Comparison of ENCODE assay signal across 1 cellular context in genomic region chr17:66255112-66255511, GRCh38.
TF ChIP-seq lines count a peak whose summit lies in the region.

No MANE protein-coding gene starts in this region.

TF ChIP-seq in HepG2, 621 proteins besides CTCF, POLR2A, EP300 and RAD21 (continued from another document):
- TF ChIP-seq ARID5B (CRISPR knock-in tag; IDR thresholded peaks at IDR 0.05) (peak; percentile 57; the same call in 1 of the 2 replicates), CERS6 (CRISPR knock-in tag; IDR thresholded peaks at IDR 0.05) (no peak), ZNF335 (CRISPR knock-in tag; IDR thresholded peaks at IDR 0.05) (peak; percentile 59; the same call in 1 of the 2 replicates), ZSCAN9 (CRISPR knock-in tag; IDR thresholded peaks at IDR 0.05; ENCODE audit: borderline replicate concordance) (0 out of 2 replicates have a peak, but pooled peaks have one; percentile 57), ZMYM4 (CRISPR knock-in tag; IDR thresholded peaks at IDR 0.05) (peak; percentile 23; the same call in 1 of the 2 replicates), RFXANK (CRISPR knock-in tag; IDR thresholded peaks at IDR 0.05) (no peak), SOX13 (IDR thresholded peaks at IDR 0.05) (no peak), SOX13 (CRISPR knock-in tag; conservative IDR thresholded peaks at IDR 0.05 in 1 of 2, IDR thresholded peaks at IDR 0.05 in 1 of 2) (peak in 1 of 2 experiments; percentile 39; a peak in 1 of 4 replicates), KLF16 (CRISPR knock-in tag; IDR thresholded peaks at IDR 0.05) (peak in 1 of 2 experiments; percentile 37; a peak in 1 of 4 replicates), CCAR2 (optimal IDR thresholded peaks at IDR 0.05; ENCODE audit: low read depth, low read length) (no peak), LCORL (IDR thresholded peaks at IDR 0.05) (no peak), LCORL (CRISPR knock-in tag; IDR thresholded peaks at IDR 0.05) (0 out of 2 replicates have a peak, but pooled peaks have one; percentile 47), ZNF772 (CRISPR knock-in tag; IDR thresholded peaks at IDR 0.05) (no peak), MBNL3 (CRISPR knock-in tag; conservative IDR thresholded peaks at IDR 0.05) (no peak), ZNF121 (CRISPR knock-in tag; IDR thresholded peaks at IDR 0.05) (no peak), RORA (CRISPR knock-in tag; IDR thresholded peaks at IDR 0.05) (no peak), ZNF205 (CRISPR knock-in tag; IDR thresholded peaks at IDR 0.05) (no peak), ZBTB43 (CRISPR knock-in tag; conservative IDR thresholded peaks at IDR 0.05) (0 out of 2 replicates have a peak, but pooled peaks have one; percentile 29), SATB2 (CRISPR knock-in tag; IDR thresholded peaks at IDR 0.05) (no peak)
- TF ChIP-seq, protein P1, sequence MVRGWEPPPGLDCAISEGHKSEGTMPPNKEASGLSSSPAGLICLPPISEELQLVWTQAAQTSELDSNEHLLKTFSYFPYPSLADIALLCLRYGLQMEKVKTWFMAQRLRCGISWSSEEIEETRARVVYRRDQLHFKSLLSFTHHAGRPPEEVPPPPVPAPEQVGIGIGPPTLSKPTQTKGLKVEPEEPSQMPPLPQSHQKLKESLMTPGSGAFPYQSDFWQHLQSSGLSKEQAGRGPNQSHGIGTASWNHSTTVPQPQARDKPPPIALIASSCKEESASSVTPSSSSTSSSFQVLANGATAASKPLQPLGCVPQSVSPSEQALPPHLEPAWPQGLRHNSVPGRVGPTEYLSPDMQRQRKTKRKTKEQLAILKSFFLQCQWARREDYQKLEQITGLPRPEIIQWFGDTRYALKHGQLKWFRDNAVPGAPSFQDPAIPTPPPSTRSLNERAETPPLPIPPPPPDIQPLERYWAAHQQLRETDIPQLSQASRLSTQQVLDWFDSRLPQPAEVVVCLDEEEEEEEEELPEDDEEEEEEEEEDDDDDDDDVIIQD (CRISPR knock-in tag; IDR thresholded peaks at IDR 0.05; ENCODE audit: low read depth), result peak; percentile 50; the same call in 1 of the 2 replicates
- TF ChIP-seq, protein P2, sequence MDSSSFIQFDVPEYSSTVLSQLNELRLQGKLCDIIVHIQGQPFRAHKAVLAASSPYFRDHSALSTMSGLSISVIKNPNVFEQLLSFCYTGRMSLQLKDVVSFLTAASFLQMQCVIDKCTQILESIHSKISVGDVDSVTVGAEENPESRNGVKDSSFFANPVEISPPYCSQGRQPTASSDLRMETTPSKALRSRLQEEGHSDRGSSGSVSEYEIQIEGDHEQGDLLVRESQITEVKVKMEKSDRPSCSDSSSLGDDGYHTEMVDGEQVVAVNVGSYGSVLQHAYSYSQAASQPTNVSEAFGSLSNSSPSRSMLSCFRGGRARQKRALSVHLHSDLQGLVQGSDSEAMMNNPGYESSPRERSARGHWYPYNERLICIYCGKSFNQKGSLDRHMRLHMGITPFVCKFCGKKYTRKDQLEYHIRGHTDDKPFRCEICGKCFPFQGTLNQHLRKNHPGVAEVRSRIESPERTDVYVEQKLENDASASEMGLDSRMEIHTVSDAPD (CRISPR knock-in tag; IDR thresholded peaks at IDR 0.05), result 0 out of 2 replicates have a peak, but pooled peaks have one; percentile 29
- TF ChIP-seq, protein P3, sequence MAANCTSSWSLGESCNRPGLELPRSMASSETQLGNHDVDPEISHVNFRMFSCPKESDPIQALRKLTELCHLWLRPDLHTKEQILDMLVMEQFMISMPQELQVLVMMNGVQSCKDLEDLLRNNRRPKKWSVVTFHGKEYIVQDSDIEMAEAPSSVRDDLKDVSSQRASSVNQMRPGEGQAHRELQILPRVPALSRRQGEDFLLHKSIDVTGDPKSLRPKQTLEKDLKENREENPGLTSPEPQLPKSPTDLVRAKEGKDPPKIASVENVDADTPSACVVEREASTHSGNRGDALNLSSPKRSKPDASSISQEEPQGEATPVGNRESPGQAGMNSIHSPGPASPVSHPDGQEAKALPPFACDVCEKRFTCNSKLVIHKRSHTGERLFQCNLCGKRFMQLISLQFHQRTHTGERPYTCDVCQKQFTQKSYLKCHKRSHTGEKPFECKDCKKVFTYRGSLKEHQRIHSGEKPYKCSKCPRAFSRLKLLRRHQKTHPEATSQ (CRISPR knock-in tag; IDR thresholded peaks at IDR 0.05; ENCODE audit: borderline replicate concordance), result peak; percentile 16; the same call in 1 of the 2 replicates
- TF ChIP-seq, protein P4, sequence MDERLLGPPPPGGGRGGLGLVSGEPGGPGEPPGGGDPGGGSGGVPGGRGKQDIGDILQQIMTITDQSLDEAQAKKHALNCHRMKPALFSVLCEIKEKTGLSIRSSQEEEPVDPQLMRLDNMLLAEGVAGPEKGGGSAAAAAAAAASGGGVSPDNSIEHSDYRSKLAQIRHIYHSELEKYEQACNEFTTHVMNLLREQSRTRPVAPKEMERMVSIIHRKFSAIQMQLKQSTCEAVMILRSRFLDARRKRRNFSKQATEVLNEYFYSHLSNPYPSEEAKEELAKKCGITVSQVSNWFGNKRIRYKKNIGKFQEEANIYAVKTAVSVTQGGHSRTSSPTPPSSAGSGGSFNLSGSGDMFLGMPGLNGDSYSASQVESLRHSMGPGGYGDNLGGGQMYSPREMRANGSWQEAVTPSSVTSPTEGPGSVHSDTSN (CRISPR knock-in tag; IDR thresholded peaks at IDR 0.05), result no peak
